ENCODE assay signal across 22 cellular contexts in the genomic region with DNA sequence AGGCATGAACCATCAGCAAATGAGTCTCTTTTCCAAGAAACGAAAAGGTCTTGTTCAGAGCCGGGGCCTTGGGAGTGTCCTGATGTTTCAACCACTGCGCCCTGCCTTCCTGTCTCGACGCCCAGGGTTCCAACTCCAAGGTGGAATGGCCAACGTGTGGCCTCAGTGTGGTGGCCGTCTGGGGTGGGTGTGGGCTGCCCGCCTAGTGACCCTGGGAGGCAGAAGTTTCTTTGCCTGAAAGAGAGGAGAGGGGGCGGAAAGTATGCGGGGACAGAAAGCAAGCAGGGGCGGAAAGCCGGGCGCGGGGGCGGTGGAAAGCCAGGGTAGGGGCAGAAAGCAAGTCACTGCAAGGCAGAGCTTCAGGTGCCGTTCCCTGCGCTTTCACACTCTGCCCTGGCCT. TPM values are rescaled to one million over a fixed set of nuclear protein-coding genes. Genes with fewer than 3 reads are reported as not detected.
DNase-seq lines count a peak whose midpoint lies in the region; ATAC-seq and TF ChIP-seq lines count a peak whose summit lies in the region.
"Had no signal": no experiment of that assay in that cellular context is flagged by ENCODE, and none has a peak within 500 bp of the region (broad histone marks: within the 10 kb centered on the region; RNA-seq: fewer than 3 reads in every experiment).

No MANE protein-coding gene starts in this region.

- H3K4me1 ChIP-seq in neutrophil (ENCODE audit: control insufficient read depth in 1 of 2, insufficient read depth in 1 of 2, low read depth in 1 of 2, low read length in 1 of 2) (peaks cover 84 to 88% of the 10 kb centered on the region in 2 experiments), upper lobe of right lung (peaks cover 19% of the 10 kb centered on the region)

- H3K27ac ChIP-seq in neutrophil, result peak overlapping the region; percentile 99
- peak overlapping the region; percentile 36 for H3K27ac ChIP-seq in upper lobe of right lung
- H3K27ac ChIP-seq: SJCRH30 had no signal

- H3K4me3 Mint-ChIP-seq in activated CD4-positive, alpha-beta T cell treated with anti-CD3 and anti-CD28 coated beads, Interleukin-2, amount 10 ng/mL, durations not matched to agents 7 days and 5 days, result no peak overlapping the region
- peak overlapping the region; percentile 27 for H3K4me3 Mint-ChIP-seq in dendritic cell treated with granulocyte-macrophage colony-stimulating factor and Interleukin-4, amounts not matched to agents 40 ng/mL and 50 ng/mL, for 4 days
- H3K4me3 Mint-ChIP-seq: CD4-positive, alpha-beta memory T cell; HFFc6; IgD-negative memory B cell had no signal

- H3K9me3 Mint-ChIP-seq in activated CD4-positive, alpha-beta T cell treated with anti-CD3 and anti-CD28 coated beads, Interleukin-2, amount 10 ng/mL, durations not matched to agents 7 days and 5 days, result no peaks in the 10 kb centered on the region
- no peaks in the 10 kb centered on the region for H3K9me3 Mint-ChIP-seq in dendritic cell treated with granulocyte-macrophage colony-stimulating factor and Interleukin-4, amounts not matched to agents 40 ng/mL and 50 ng/mL, for 4 days
- H3K9me3 Mint-ChIP-seq: CD4-positive, alpha-beta memory T cell; HFFc6 had no signal

- no peak for DNase-seq in activated CD4-positive, alpha-beta T cell treated with anti-CD3 and anti-CD28 coated beads, Interleukin-2, amount 10 ng/mL, durations not matched to agents 7 days and 5 days
- no peak for DNase-seq in activated CD4-positive, alpha-beta T cell treated with anti-CD3 and anti-CD28 coated beads, Interleukin-2, amount 50 U/mL, for 1 hour
- DNase-seq in upper lobe of right lung, result no peak
- no peak for DNase-seq in cerebellar nuclear complex (lab: John Stamatoyannopoulos, UW)
- no peak for DNase-seq in activated effector memory CD4-positive, alpha-beta T cell treated with Interleukin-2 at 50 U/mL for 16 hours
- DNase-seq: CD4-positive, alpha-beta memory T cell; DMS153; HFFc6; Kasumi-1; MG63; NCI-H1092; NCI-H1436 treated with DMSO at 0.1 percent for 48 hours; NCI-H2029; NCI-H345; NCI-H524 treated with DMSO at 0.1 percent for 48 hours; PC-3; RPMI8226; SJCRH30 had no signal

- H3K36me3 Mint-ChIP-seq in activated CD4-positive, alpha-beta T cell treated with anti-CD3 and anti-CD28 coated beads, Interleukin-2, amount 10 ng/mL, durations not matched to agents 7 days and 5 days (ENCODE audit: low read depth), result peaks cover 6% of the 10 kb centered on the region
- peaks cover 59% of the 10 kb centered on the region for H3K36me3 Mint-ChIP-seq in dendritic cell treated with granulocyte-macrophage colony-stimulating factor and Interleukin-4, amounts not matched to agents 40 ng/mL and 50 ng/mL, for 4 days (ENCODE audit: low read depth)
- H3K36me3 Mint-ChIP-seq: IgD-negative memory B cell had no signal

- H3K27ac Mint-ChIP-seq in activated CD4-positive, alpha-beta T cell treated with anti-CD3 and anti-CD28 coated beads, Interleukin-2, amount 10 ng/mL, durations not matched to agents 7 days and 5 days, result peak overlapping the region; percentile 41
- H3K27ac Mint-ChIP-seq in dendritic cell treated with granulocyte-macrophage colony-stimulating factor and Interleukin-4, amounts not matched to agents 40 ng/mL and 50 ng/mL, for 4 days, result peak overlapping the region; percentile 93
- H3K27ac Mint-ChIP-seq: CD4-positive, alpha-beta memory T cell; HFFc6; IgD-negative memory B cell had no signal

- ATAC-seq in upper lobe of right lung, result no peak
- ATAC-seq in HG03175 (IDR thresholded peaks at IDR 0.05; ENCODE audit: unreplicated experiment), result no peak
- ATAC-seq: PC-3 had no signal

- peaks cover 17% of the 10 kb centered on the region for H3K4me1 Mint-ChIP-seq in activated CD4-positive, alpha-beta T cell treated with anti-CD3 and anti-CD28 coated beads, Interleukin-2, amount 10 ng/mL, durations not matched to agents 7 days and 5 days
- peaks cover 65% of the 10 kb centered on the region for H3K4me1 Mint-ChIP-seq in dendritic cell treated with granulocyte-macrophage colony-stimulating factor and Interleukin-4, amounts not matched to agents 40 ng/mL and 50 ng/mL, for 4 days (ENCODE audit: low read depth)

- no peaks in the 10 kb centered on the region for H3K27me3 Mint-ChIP-seq in activated CD4-positive, alpha-beta T cell treated with anti-CD3 and anti-CD28 coated beads, Interleukin-2, amount 10 ng/mL, durations not matched to agents 7 days and 5 days
- no peaks in the 10 kb centered on the region for H3K27me3 Mint-ChIP-seq in dendritic cell treated with granulocyte-macrophage colony-stimulating factor and Interleukin-4, amounts not matched to agents 40 ng/mL and 50 ng/mL, for 4 days
- H3K27me3 Mint-ChIP-seq: CD4-positive, alpha-beta memory T cell; IgD-negative memory B cell had no signal

- CTCF ChIA-PET in activated CD4-positive, alpha-beta T cell treated with anti-CD3 and anti-CD28 coated beads, Interleukin-2, amount 10 ng/mL, durations not matched to agents 7 days and 5 days (lab: Charles Lee), result no interaction called here

- intact Hi-C loops in dendritic cell treated with granulocyte-macrophage colony-stimulating factor and Interleukin-4, amounts not matched to agents 40 ng/mL and 50 ng/mL, for 4 days (cut with micrococcal nuclease), result no loop called here
- intact Hi-C loops in upper lobe of right lung (cut with DNase I), result no loop called here

- POLR2A ChIA-PET in activated CD4-positive, alpha-beta T cell treated with anti-CD3 and anti-CD28 coated beads, Interleukin-2, amount 10 ng/mL, durations not matched to agents 7 days and 5 days (lab: Charles Lee), result no interaction called here

- H3K9me3 ChIP-seq in neutrophil, result no peaks in the 10 kb centered on the region
- no peaks in the 10 kb centered on the region for H3K9me3 ChIP-seq in upper lobe of right lung
- H3K9me3 ChIP-seq: MG63, SJCRH30 had no signal

- H3K36me3 ChIP-seq in neutrophil (peaks cover 72% of the 10 kb centered on the region), upper lobe of right lung (peaks cover 28% of the 10 kb centered on the region)
- H3K36me3 ChIP-seq: SJCRH30 had no signal

- TF ChIP-seq CTCF in neutrophil (IDR thresholded peaks at IDR 0.05) (no peak), upper lobe of right lung (IDR thresholded peaks at IDR 0.05) (no peak)

- H3K4me3 ChIP-seq in neutrophil (ENCODE audit: low read depth in 1 of 2, low read length in 1 of 2) (peak overlapping the region; percentile 75 to 96), upper lobe of right lung (no peak overlapping the region)
- H3K4me3 ChIP-seq: MG63, SJCRH30 had no signal

- no peaks in the 10 kb centered on the region for H3K27me3 ChIP-seq in neutrophil
- no peaks in the 10 kb centered on the region for H3K27me3 ChIP-seq in upper lobe of right lung
- H3K27me3 ChIP-seq: MG63, SJCRH30 had no signal

RNA-seq across cellular contexts. Expression of gene MSRB1, which starts 4.1 kb away (rescaled TPM):
- 10 to 100 TPM; 12.8 to 13.6 TPM for total RNA-seq in activated CD4-positive, alpha-beta T cell treated with anti-CD3 and anti-CD28 coated beads, Interleukin-2, amount 10 ng/mL, durations not matched to agents 7 days and 5 days
- 28.8 TPM for total RNA-seq in upper lobe of right lung

RNA-seq across cellular contexts. Expression of gene RPL3L, which starts 15.6 kb away (rescaled TPM):
- not detected for total RNA-seq in activated CD4-positive, alpha-beta T cell treated with anti-CD3 and anti-CD28 coated beads, Interleukin-2, amount 10 ng/mL, durations not matched to agents 7 days and 5 days
- total RNA-seq in upper lobe of right lung, result not detected
- total RNA-seq: CD4-positive, alpha-beta memory T cell; HFFc6 had no signal

RNA-seq across cellular contexts. Expression of gene NDUFB10, which starts 20.4 kb away (rescaled TPM):
- total RNA-seq in activated CD4-positive, alpha-beta T cell treated with anti-CD3 and anti-CD28 coated beads, Interleukin-2, amount 10 ng/mL, durations not matched to agents 7 days and 5 days, result 100 to 1,000 TPM; 103 to 125 TPM
- total RNA-seq in upper lobe of right lung, result 86.7 TPM

RNA-seq across cellular contexts. Expression of gene HS3ST6, which starts 20.7 kb away (rescaled TPM):
- total RNA-seq in activated CD4-positive, alpha-beta T cell treated with anti-CD3 and anti-CD28 coated beads, Interleukin-2, amount 10 ng/mL, durations not matched to agents 7 days and 5 days, result not detected
- not detected for total RNA-seq in upper lobe of right lung
- total RNA-seq: CD4-positive, alpha-beta memory T cell; HFFc6; PC-3; SJCRH30 had no signal

RNA-seq across cellular contexts. Expression of gene RPS2, which starts 25.7 kb away (rescaled TPM):
- total RNA-seq in activated CD4-positive, alpha-beta T cell treated with anti-CD3 and anti-CD28 coated beads, Interleukin-2, amount 10 ng/mL, durations not matched to agents 7 days and 5 days, result 1,000 to 10,000 TPM; 2,564 to 2,882 TPM
- total RNA-seq in upper lobe of right lung, result 1,490 TPM
